ENCODE assay signal across 14 cellular contexts in the genomic region with DNA sequence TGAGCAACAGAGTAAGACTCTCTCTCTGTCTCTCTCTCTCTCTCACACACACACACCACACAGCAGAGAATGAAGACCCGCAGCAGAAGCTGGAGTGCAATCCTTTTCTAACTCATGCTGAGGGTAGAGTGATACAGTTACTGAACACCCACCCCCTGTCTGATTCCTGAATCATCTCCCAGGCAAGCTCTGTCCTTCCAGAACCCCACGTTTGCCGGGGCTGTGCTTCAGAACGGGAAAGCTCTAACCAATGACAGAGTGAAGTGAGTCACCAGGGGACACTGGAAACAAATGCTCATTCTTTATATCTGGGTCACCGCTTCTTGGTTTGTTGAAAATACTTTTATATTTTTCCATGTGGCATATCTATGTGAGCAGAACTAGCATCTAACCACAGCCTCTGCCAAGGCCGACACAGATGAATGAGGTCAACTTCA.
DNase-seq lines count a peak whose midpoint lies in the region; ATAC-seq and TF ChIP-seq lines count a peak whose summit lies in the region.
"Had no signal": no experiment of that assay in that cellular context is flagged by ENCODE, and none has a peak within 500 bp of the region (broad histone marks: within the 10 kb centered on the region; RNA-seq: fewer than 3 reads in every experiment).

No MANE protein-coding gene starts in this region.

- H3K4me3 ChIP-seq in AG10803 (ENCODE audit: low read length), result no peak overlapping the region
- no peak overlapping the region for H3K4me3 ChIP-seq in HFF-Myc (replicated peaks; ENCODE audit: low read depth, low read length)
- H3K4me3 ChIP-seq: uterus had no signal

- peak; percentile 95 for DNase-seq in AG10803 (ENCODE audit: low read depth)
- DNase-seq in HFF-Myc (ENCODE audit: extremely low read depth, low read depth), result peak; percentile 75
- DNase-seq in dermis blood vessel endothelial cell, result peak; percentile 58
- peak in 2 of 3 donors; percentile 33 to 37 for DNase-seq in stimulated activated CD4-positive, alpha-beta T cell treated with anti-CD3 and anti-CD28 coated beads, Interleukin-12 subunit alpha, Interleukin-12 subunit beta, amount 100 ng/mL, for 48 hours (ENCODE audit: low read depth in 2 of 3, low spot score in 1 of 3)
- DNase-seq in NK-92 treated with Interleukin-12 subunit alpha and Interleukin-12 subunit beta, amount 100 ng/mL, for 24 hours (lab: John Stamatoyannopoulos, UW), result no peak
- no peak for DNase-seq in NOMO-1 treated with DMSO at 0.1 percent for 48 hours (lab: John Stamatoyannopoulos, UW; ENCODE audit: unreplicated experiment)
- DNase-seq: activated gamma-delta T cell, glutamatergic neuron, H9, KG1, uterus had no signal

- TF ChIP-seq CTCF in AG10803 (conservative IDR thresholded peaks at IDR 0.05; ENCODE audit: low read length), result no peak
- no peak for TF ChIP-seq CTCF in HFF-Myc (IDR thresholded peaks at IDR 0.05; ENCODE audit: low read depth, low read length, missing control alignments)

- ATAC-seq in GM18861 (IDR thresholded peaks at IDR 0.05; ENCODE audit: unreplicated experiment), result no peak
- ATAC-seq in GM19351 (IDR thresholded peaks at IDR 0.05; ENCODE audit: unreplicated experiment), result no peak
- ATAC-seq: Panc1 had no signal

Comparison
In these comparisons a context has a peak if more than half of its experiments do, and no peak if none do; other contexts are left out.
1. DNase-seq: peak in AG10803 (single experiment), HFF-Myc (single experiment), dermis blood vessel endothelial cell (single experiment) and stimulated activated CD4-positive, alpha-beta T cell treated with anti-CD3 and anti-CD28 coated beads, Interleukin-12 subunit alpha, Interleukin-12 subunit beta, amount 100 ng/mL, for 48 hours (2 of 3); none in NK-92 treated with Interleukin-12 subunit alpha and Interleukin-12 subunit beta, amount 100 ng/mL, for 24 hours (single experiment) and NOMO-1 treated with DMSO at 0.1 percent for 48 hours (single experiment).